29 cellular contexts compared by ENCODE assay signal in the genomic region with DNA sequence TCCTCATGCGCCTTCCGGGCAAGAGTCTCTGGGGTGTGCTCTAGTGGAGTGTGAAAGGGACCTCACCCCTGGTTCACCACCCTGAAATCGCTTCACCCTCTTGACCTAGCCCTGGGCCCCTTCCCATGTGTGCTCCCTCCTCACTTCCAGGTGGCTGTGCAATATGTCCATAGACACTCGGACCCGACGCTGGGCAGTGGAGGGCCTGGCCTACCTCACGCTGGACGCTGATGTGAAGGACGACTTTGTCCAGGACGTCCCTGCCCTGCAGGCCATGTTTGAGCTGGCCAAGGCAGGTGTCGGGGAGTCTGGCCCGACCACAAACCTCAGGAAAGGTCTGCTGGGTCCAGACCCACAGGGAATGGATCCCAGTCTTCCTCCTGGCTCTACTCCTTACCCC. TPM values are rescaled to one million over a fixed set of nuclear protein-coding genes. Genes with fewer than 3 reads are reported as not detected.
"Had no signal": no experiment of that assay in that cellular context is flagged by ENCODE, and none has a peak within 500 bp of the region (broad histone marks: within the 10 kb centered on the region; RNA-seq: fewer than 3 reads in every experiment).

No MANE protein-coding gene starts in this region.

- H3K9me3 Mint-ChIP-seq: effector memory CD8-positive, alpha-beta T cell; nephron; neural progenitor cell; stimulated activated naive CD8-positive, alpha-beta T cell treated with anti-CD3 and anti-CD28 coated beads, Interleukin-15, amount 100 ng/mL, for 72 hours had no signal

- H3K27me3 Mint-ChIP-seq: effector memory CD8-positive, alpha-beta T cell; stimulated activated naive CD8-positive, alpha-beta T cell treated with anti-CD3 and anti-CD28 coated beads, Interleukin-15, amount 100 ng/mL, for 72 hours had no signal

- H3K36me3 Mint-ChIP-seq: neural progenitor cell had no signal

- H3K4me3 Mint-ChIP-seq: effector memory CD8-positive, alpha-beta T cell; nephron; neural progenitor cell; stimulated activated naive CD8-positive, alpha-beta T cell treated with anti-CD3 and anti-CD28 coated beads, Interleukin-15, amount 100 ng/mL, for 72 hours had no signal

- H3K27ac Mint-ChIP-seq: effector memory CD8-positive, alpha-beta T cell; nephron; neural progenitor cell; stimulated activated naive CD8-positive, alpha-beta T cell treated with anti-CD3 and anti-CD28 coated beads, Interleukin-15, amount 100 ng/mL, for 72 hours had no signal

- DNase-seq: cortex of kidney; effector memory CD8-positive, alpha-beta T cell; erythroblast; esophagus squamous epithelium; foreskin melanocyte; glutamatergic neuron; heart right ventricle; hippocampal formation; left ventricle myocardium superior; lower lobe of right lung; nucleus accumbens; ovary; posterior cingulate gyrus; psoas muscle; right cardiac atrium; stimulated activated CD4-positive, alpha-beta T cell treated with anti-CD3 and anti-CD28 coated beads, Interleukin-15, amount 100 ng/mL, for 24 hours; stimulated activated CD4-positive, alpha-beta T cell treated with anti-CD3 and anti-CD28 coated beads, Interleukin-2, amount 100 ng/mL, for 48 hours; stimulated activated CD8-positive, alpha-beta memory T cell treated with anti-CD3 and anti-CD28 coated beads, Interleukin-4, amount 100 ng/mL, for 48 hours; stimulated activated naive CD4-positive, alpha-beta T cell; stimulated activated naive CD8-positive, alpha-beta T cell treated with anti-CD3 and anti-CD28 coated beads, Interleukin-15, amount 100 ng/mL, for 72 hours; transverse colon had no signal

- ATAC-seq: effector memory CD8-positive, alpha-beta T cell; heart right ventricle; left ventricle myocardium superior; psoas muscle; right cardiac atrium; stimulated activated naive CD8-positive, alpha-beta T cell treated with anti-CD3 and anti-CD28 coated beads, Interleukin-15, amount 100 ng/mL, for 72 hours had no signal

- H3K4me1 Mint-ChIP-seq: nephron, neural progenitor cell had no signal

RNA-seq across cellular contexts. Expression of gene UNC45B, which starts 22.3 kb away (rescaled TPM):
- total RNA-seq: esophagus squamous epithelium, renal cortical epithelial cell, suprapubic skin, vagina had no signal

RNA-seq across cellular contexts. Expression of gene SLC35G3, which starts 24.2 kb away (rescaled TPM):
- total RNA-seq: dermis microvascular lymphatic vessel endothelial cell, esophagus squamous epithelium, heart right ventricle, left ventricle myocardium superior, lower lobe of right lung, mononuclear cell, ovary, psoas muscle, renal cortical epithelial cell, right cardiac atrium, suprapubic skin, transverse colon, ureter, vagina had no signal

RNA-seq across cellular contexts. Expression of gene FNDC8, which starts 48.5 kb away (rescaled TPM):
- total RNA-seq: esophagus squamous epithelium, heart right ventricle, left ventricle myocardium superior, lower lobe of right lung, mononuclear cell, ovary, psoas muscle, renal cortical epithelial cell, right cardiac atrium, suprapubic skin, transverse colon, ureter, vagina had no signal
